27 cellular contexts compared by ENCODE assay signal in genomic region chr4:57084360-57084759, GRCh38. TPM values are rescaled to one million over a fixed set of nuclear protein-coding genes. Genes with fewer than 3 reads are reported as not detected.
"Had no signal": no experiment of that assay in that cellular context is flagged by ENCODE, and none has a peak within 500 bp of the region (broad histone marks: within the 10 kb centered on the region; RNA-seq: fewer than 3 reads in every experiment).

No MANE protein-coding gene starts in this region.

- H3K9me3 Mint-ChIP-seq: activated CD4-positive, alpha-beta T cell treated with anti-CD3 and anti-CD28 coated beads, Interleukin-2, amount 10 ng/mL, durations not matched to agents 7 days and 5 days; activated CD8-positive, alpha-beta T cell treated with anti-CD3 and anti-CD28 coated beads for 36 hours; activated naive CD4-positive, alpha-beta T cell treated with anti-CD3 and anti-CD28 coated beads, Interleukin-2, amount 10 ng/mL, durations not matched to agents 7 days and 5 days; stimulated activated effector memory CD8-positive, alpha-beta T cell treated with anti-CD3 and anti-CD28 coated beads, Interleukin-12 subunit alpha, Interleukin-12 subunit beta, amount 100 ng/mL, for 72 hours; T-cell; T-helper 2 cell treated with Interferon-gamma antibody and Interleukin-4, amounts not matched to agents 5 μg/mL and 100 μg/mL, for 36 hours had no signal

- H3K27me3 ChIP-seq: esophagus muscularis mucosa, gastrocnemius medialis, neutrophil had no signal

- H3K4me1 ChIP-seq: parathyroid adenoma had no signal

- H3K4me3 ChIP-seq: esophagus muscularis mucosa, gastrocnemius medialis, lower lobe of right lung had no signal

- H3K36me3 ChIP-seq: gastrocnemius medialis, lower lobe of right lung, neutrophil had no signal

- H3K4me1 Mint-ChIP-seq: activated CD4-positive, alpha-beta T cell treated with anti-CD3 and anti-CD28 coated beads, Interleukin-2, amount 10 ng/mL, durations not matched to agents 7 days and 5 days; activated CD8-positive, alpha-beta memory T cell treated with anti-CD3 and anti-CD28 coated beads, Interleukin-2, amount 10 ng/mL, durations not matched to agents 7 days and 5 days; activated naive CD4-positive, alpha-beta T cell treated with anti-CD3 and anti-CD28 coated beads, Interleukin-2, amount 10 ng/mL, durations not matched to agents 7 days and 5 days; stimulated activated effector memory CD8-positive, alpha-beta T cell treated with anti-CD3 and anti-CD28 coated beads, Interleukin-12 subunit alpha, Interleukin-12 subunit beta, amount 100 ng/mL, for 72 hours; T-cell had no signal

- H2AFZ ChIP-seq: parathyroid adenoma had no signal

- H3K4me3 Mint-ChIP-seq: activated CD4-positive, alpha-beta T cell treated with anti-CD3 and anti-CD28 coated beads, Interleukin-2, amount 10 ng/mL, durations not matched to agents 7 days and 5 days; activated CD8-positive, alpha-beta memory T cell treated with anti-CD3 and anti-CD28 coated beads, Interleukin-2, amount 10 ng/mL, durations not matched to agents 7 days and 5 days; activated CD8-positive, alpha-beta T cell treated with anti-CD3 and anti-CD28 coated beads for 36 hours; activated naive CD4-positive, alpha-beta T cell treated with anti-CD3 and anti-CD28 coated beads, Interleukin-2, amount 10 ng/mL, durations not matched to agents 7 days and 5 days; brain; nephron; stimulated activated effector memory CD8-positive, alpha-beta T cell treated with anti-CD3 and anti-CD28 coated beads, Interleukin-12 subunit alpha, Interleukin-12 subunit beta, amount 100 ng/mL, for 72 hours; T-cell; T-helper 2 cell treated with Interferon-gamma antibody and Interleukin-4, amounts not matched to agents 5 μg/mL and 100 μg/mL, for 36 hours; type B pancreatic cell had no signal

- DNase-seq: activated CD4-positive, alpha-beta T cell treated with anti-CD3 and anti-CD28 coated beads, Interleukin-2, amount 10 ng/mL, durations not matched to agents 7 days and 5 days; activated CD8-positive, alpha-beta memory T cell treated with anti-CD3 and anti-CD28 coated beads, Interleukin-2, amount 10 ng/mL, durations not matched to agents 7 days and 5 days; activated CD8-positive, alpha-beta T cell treated with anti-CD3 and anti-CD28 coated beads for 36 hours; activated effector memory CD4-positive, alpha-beta T cell treated with anti-CD3 and anti-CD28 coated beads, Interleukin-2, amount 50 U/mL, for 16 hours; activated naive CD4-positive, alpha-beta T cell treated with anti-CD3 and anti-CD28 coated beads, Interleukin-2, amount 10 ng/mL, durations not matched to agents 7 days and 5 days; activated T-cell treated with anti-CD3 and anti-CD28 coated beads for 4 hours; amygdala; caudate nucleus; dermis blood vessel endothelial cell; effector CD8-positive, alpha-beta T cell; gastrocnemius medialis; head of caudate nucleus; islet precursor cell; lower lobe of right lung; right cardiac atrium; stimulated activated CD4-positive, alpha-beta T cell treated with anti-CD3 and anti-CD28 coated beads, Interleukin-1b, Interleukin-23, amount 100 ng/mL, for 48 hours; T-cell had no signal

- ATAC-seq: activated CD4-positive, CD25-positive, alpha-beta regulatory T cell treated with anti-CD3 and anti-CD28 coated beads, Interleukin-2, amount 50 U/mL, for 24 hours; activated CD8-positive, alpha-beta memory T cell treated with anti-CD3 and anti-CD28 coated beads, Interleukin-2, amount 10 ng/mL, durations not matched to agents 7 days and 5 days; activated CD8-positive, alpha-beta T cell treated with anti-CD3 and anti-CD28 coated beads for 36 hours; gastrocnemius medialis; lower lobe of right lung; right cardiac atrium; stimulated activated effector memory CD8-positive, alpha-beta T cell treated with anti-CD3 and anti-CD28 coated beads, Interleukin-12 subunit alpha, Interleukin-12 subunit beta, amount 100 ng/mL, for 72 hours; T-cell had no signal

- H3K27ac Mint-ChIP-seq: activated CD4-positive, alpha-beta T cell treated with anti-CD3 and anti-CD28 coated beads, Interleukin-2, amount 10 ng/mL, durations not matched to agents 7 days and 5 days; activated CD8-positive, alpha-beta memory T cell treated with anti-CD3 and anti-CD28 coated beads, Interleukin-2, amount 10 ng/mL, durations not matched to agents 7 days and 5 days; activated CD8-positive, alpha-beta T cell treated with anti-CD3 and anti-CD28 coated beads for 36 hours; activated naive CD4-positive, alpha-beta T cell treated with anti-CD3 and anti-CD28 coated beads, Interleukin-2, amount 10 ng/mL, durations not matched to agents 7 days and 5 days; stimulated activated effector memory CD8-positive, alpha-beta T cell treated with anti-CD3 and anti-CD28 coated beads, Interleukin-12 subunit alpha, Interleukin-12 subunit beta, amount 100 ng/mL, for 72 hours; T-cell; T-helper 2 cell treated with Interferon-gamma antibody and Interleukin-4, amounts not matched to agents 5 μg/mL and 100 μg/mL, for 36 hours; type B pancreatic cell had no signal

- H3K27me3 Mint-ChIP-seq: brain, type B pancreatic cell had no signal

- H3K9me3 ChIP-seq: esophagus muscularis mucosa, gastrocnemius medialis, lower lobe of right lung, neutrophil had no signal

- H3K27ac ChIP-seq: lower lobe of right lung, neutrophil, parathyroid adenoma, VCaP had no signal

- H3K79me2 ChIP-seq: parathyroid adenoma had no signal

- H3K36me3 Mint-ChIP-seq: activated CD8-positive, alpha-beta memory T cell treated with anti-CD3 and anti-CD28 coated beads, Interleukin-2, amount 10 ng/mL, durations not matched to agents 7 days and 5 days; activated naive CD4-positive, alpha-beta T cell treated with anti-CD3 and anti-CD28 coated beads, Interleukin-2, amount 10 ng/mL, durations not matched to agents 7 days and 5 days; stimulated activated effector memory CD8-positive, alpha-beta T cell treated with anti-CD3 and anti-CD28 coated beads, Interleukin-12 subunit alpha, Interleukin-12 subunit beta, amount 100 ng/mL, for 72 hours; T-cell; type B pancreatic cell had no signal

RNA-seq across cellular contexts. Expression of gene IGFBP7, which starts 25.8 kb away (rescaled TPM):
- total RNA-seq: activated CD8-positive, alpha-beta T cell treated with anti-CD3 and anti-CD28 coated beads for 36 hours had no signal
